Comparison of ENCODE assay signal across 8 cellular contexts in genomic region chr6:143060354-143060805, GRCh38. TPM values are rescaled to one million over a fixed set of nuclear protein-coding genes. Genes with fewer than 3 reads are reported as not detected.
DNase-seq lines count a peak whose midpoint lies in the region; ATAC-seq and TF ChIP-seq lines count a peak whose summit lies in the region.

No MANE protein-coding gene starts in this region.

- no peaks in the 10 kb centered on the region for H3K27me3 ChIP-seq in kidney epithelial cell (ENCODE audit: control insufficient read depth, insufficient read depth, low read length)

- H3K27me3 Mint-ChIP-seq in central memory CD8-positive, alpha-beta T cell: no peaks in the 10 kb centered on the region

- peak; percentile 41 to 54 for DNase-seq in NCI-H2081 (lab: John Stamatoyannopoulos, UW)
- no peak for DNase-seq in NCI-H2081 treated with DMSO at 0.1 percent for 48 hours (lab: John Stamatoyannopoulos, UW)
- DNase-seq in NCI-H146 (lab: John Stamatoyannopoulos, UW): peak; percentile 75
- peak; percentile 62 to 75 for DNase-seq in central memory CD8-positive, alpha-beta T cell (ENCODE audit: low spot score in 2 of 2)
- peak; percentile 37 for DNase-seq in kidney epithelial cell (ENCODE audit: low read depth)
- DNase-seq in stimulated activated CD4-positive, alpha-beta T cell treated with anti-CD3 and anti-CD28 coated beads, Interleukin-15, amount 100 ng/mL, for 24 hours: peak; percentile 80

- peaks cover 20% of the 10 kb centered on the region for H3K4me1 Mint-ChIP-seq in central memory CD8-positive, alpha-beta T cell

- H3K9me3 Mint-ChIP-seq in central memory CD8-positive, alpha-beta T cell: no peaks in the 10 kb centered on the region

- no peaks in the 10 kb centered on the region for H3K36me3 ChIP-seq in kidney epithelial cell (ENCODE audit: control insufficient read depth, insufficient read depth, low read length)

- H3K4me3 ChIP-seq in kidney epithelial cell (ENCODE audit: low read depth, low read length): peak overlapping the region; percentile 92

- H3K4me3 Mint-ChIP-seq in central memory CD8-positive, alpha-beta T cell: peak overlapping the region; percentile 92

- H3K27ac Mint-ChIP-seq in central memory CD8-positive, alpha-beta T cell (ENCODE audit: low read depth): peak overlapping the region; percentile 92

- ATAC-seq in HG02759 (IDR thresholded peaks at IDR 0.05; ENCODE audit: unreplicated experiment): peak; percentile 72
- peak; percentile 60 to 63 for ATAC-seq in activated CD4-positive, CD25-positive, alpha-beta regulatory T cell treated with anti-CD3 and anti-CD28 coated beads, Interleukin-2, amount 50 U/mL, for 24 hours
- ATAC-seq in central memory CD8-positive, alpha-beta T cell (replicated peaks; ENCODE audit: extremely low read depth, poor library complexity, severe bottlenecking): peak; percentile 65

- peaks cover 12% of the 10 kb centered on the region for H3K36me3 Mint-ChIP-seq in central memory CD8-positive, alpha-beta T cell (ENCODE audit: insufficient read depth)

- peak; percentile 32 for TF ChIP-seq CTCF in kidney epithelial cell (IDR thresholded peaks at IDR 0.05; ENCODE audit: insufficient read depth, low read length, poor library complexity, severe bottlenecking)

RNA-seq across cellular contexts. Expression of gene AIG1, which starts 0.3 kb away (rescaled TPM):
- 49.9 and 62.5 TPM in 2 replicates for total RNA-seq in kidney epithelial cell
